In genomic region chr11:72856065-72856464, GRCh38 we compare ENCODE assay signal across 26 cellular contexts. TPM values are rescaled to one million over a fixed set of nuclear protein-coding genes. Genes with fewer than 3 reads are reported as not detected.
DNase-seq lines count a peak whose midpoint lies in the region; ATAC-seq and TF ChIP-seq lines count a peak whose summit lies in the region.
"Had no signal": no experiment of that assay in that cellular context is flagged by ENCODE, and none has a peak within 500 bp of the region (broad histone marks: within the 10 kb centered on the region; RNA-seq: fewer than 3 reads in every experiment).

No MANE protein-coding gene starts in this region.

- TF ChIP-seq CTCF in tibial artery (IDR thresholded peaks at IDR 0.05): no peak

- H3K36me3 ChIP-seq in tibial artery: no peaks in the 10 kb centered on the region
- H3K36me3 ChIP-seq: SJSA1 had no signal

- H3K27me3 Mint-ChIP-seq in activated naive CD4-positive, alpha-beta T cell treated with anti-CD3 and anti-CD28 coated beads, Interleukin-2, amount 50 U/mL, for 24 hours: no peaks in the 10 kb centered on the region
- H3K27me3 Mint-ChIP-seq: activated T-cell treated with anti-CD3 and anti-CD28 coated beads, Interleukin-2, amount 50 U/mL, for 24 hours; CD4-positive, alpha-beta T cell; progenitor cell of endocrine pancreas; T-helper 17 cell had no signal

- peak overlapping the region; percentile 33 to 64 for H3K27ac ChIP-seq in tibial artery
- H3K27ac ChIP-seq: foreskin keratinocyte, hepatocyte, lower lobe of right lung, SJSA1 had no signal

- H3K9me3 Mint-ChIP-seq in activated naive CD4-positive, alpha-beta T cell treated with anti-CD3 and anti-CD28 coated beads, Interleukin-2, amount 50 U/mL, for 24 hours: no peaks in the 10 kb centered on the region
- H3K9me3 Mint-ChIP-seq in activated naive CD4-positive, alpha-beta T cell treated with anti-CD3 and anti-CD28 coated beads, Interleukin-2, amount 50 U/mL, for 72 hours: no peaks in the 10 kb centered on the region
- H3K9me3 Mint-ChIP-seq: activated T-cell treated with anti-CD3 and anti-CD28 coated beads, Interleukin-2, amount 50 U/mL, for 24 hours; CD4-positive, alpha-beta T cell; immature natural killer cell had no signal

- H3K4me3 Mint-ChIP-seq in activated naive CD4-positive, alpha-beta T cell treated with anti-CD3 and anti-CD28 coated beads, Interleukin-2, amount 50 U/mL, for 24 hours: no peak overlapping the region
- H3K4me3 Mint-ChIP-seq: activated T-cell treated with anti-CD3 and anti-CD28 coated beads, Interleukin-2, amount 50 U/mL, for 24 hours; CD4-positive, alpha-beta T cell; immature natural killer cell; T-helper 17 cell had no signal

- no peaks in the 10 kb centered on the region for H3K27me3 ChIP-seq in tibial artery
- H3K27me3 ChIP-seq: foreskin keratinocyte, hepatocyte, SJSA1 had no signal

- H3K4me1 ChIP-seq in tibial artery: peaks cover 0 to 90% (median 19%) of the 10 kb centered on the region in 4 donors
- H3K4me1 ChIP-seq: foreskin keratinocyte, SJSA1 had no signal

- intact Hi-C loops in tibial artery (cut with DNase I; ENCODE audit: low total_unique reads): no loop called here

- H3K27ac Mint-ChIP-seq in activated naive CD4-positive, alpha-beta T cell treated with anti-CD3 and anti-CD28 coated beads, Interleukin-2, amount 50 U/mL, for 24 hours: peak overlapping the region; percentile 23
- H3K27ac Mint-ChIP-seq in activated naive CD4-positive, alpha-beta T cell treated with anti-CD3 and anti-CD28 coated beads, Interleukin-2, amount 50 U/mL, for 72 hours: no peak overlapping the region
- H3K27ac Mint-ChIP-seq: activated T-cell treated with anti-CD3 and anti-CD28 coated beads, Interleukin-2, amount 50 U/mL, for 24 hours; CD4-positive, alpha-beta T cell; immature natural killer cell; progenitor cell of endocrine pancreas; T-helper 17 cell had no signal

- no peak for DNase-seq in activated naive CD4-positive, alpha-beta T cell treated with anti-CD3 and anti-CD28 coated beads, Interleukin-2, amount 50 U/mL, for 72 hours (ENCODE audit: low spot score in 2 of 2)
- peak; percentile 36 to 73 for DNase-seq in dermis microvascular lymphatic vessel endothelial cell (ENCODE audit: low read depth in 2 of 2)
- DNase-seq in left kidney (ENCODE audit: low read depth, low spot score): peak; percentile 48
- peak in 1 of 2 donors; percentile 47 for DNase-seq in tibial artery
- no peak for DNase-seq in NCI-H2081 (lab: John Stamatoyannopoulos, UW)
- no peak for DNase-seq in superior temporal gyrus (ENCODE audit: extremely low spot score)
- DNase-seq in SKM-1 (lab: John Stamatoyannopoulos, UW; ENCODE audit: unreplicated experiment): no peak
- DNase-seq: activated CD4-positive, alpha-beta T cell treated with anti-CD3 and anti-CD28 coated beads for 48 hours; activated gamma-delta T cell treated with Interleukin-2 at 50 U/mL for 16 hours; activated T-cell treated with anti-CD3 and anti-CD28 coated beads, Interleukin-2, amount 50 U/mL, for 24 hours; amygdala; CD4-positive, alpha-beta T cell; central memory CD4-positive, alpha-beta T cell; erythroblast; foreskin keratinocyte; immature natural killer cell; IMR-90; lower lobe of right lung; NCI-H1092 treated with DMSO at 0.1 percent for 48 hours; NCI-H2029; NCI-H446 treated with DMSO at 0.1 percent for 48 hours; T-helper 17 cell had no signal

- peaks cover 7% of the 10 kb centered on the region for H3K4me1 Mint-ChIP-seq in activated naive CD4-positive, alpha-beta T cell treated with anti-CD3 and anti-CD28 coated beads, Interleukin-2, amount 50 U/mL, for 24 hours
- H3K4me1 Mint-ChIP-seq: immature natural killer cell had no signal

- H3K9me3 ChIP-seq in tibial artery: no peaks in the 10 kb centered on the region
- H3K9me3 ChIP-seq: lower lobe of right lung, SJSA1 had no signal

- no peak overlapping the region for H3K4me3 ChIP-seq in tibial artery
- H3K4me3 ChIP-seq: hepatocyte, lower lobe of right lung, SJSA1 had no signal

- no peak for ATAC-seq in activated naive CD4-positive, alpha-beta T cell treated with anti-CD3 and anti-CD28 coated beads, Interleukin-2, amount 50 U/mL, for 72 hours
- ATAC-seq: foreskin keratinocyte, lower lobe of right lung, T-helper 17 cell had no signal

- H3K36me3 Mint-ChIP-seq in activated naive CD4-positive, alpha-beta T cell treated with anti-CD3 and anti-CD28 coated beads, Interleukin-2, amount 50 U/mL, for 24 hours: peaks cover 5% of the 10 kb centered on the region
- H3K36me3 Mint-ChIP-seq in activated naive CD4-positive, alpha-beta T cell treated with anti-CD3 and anti-CD28 coated beads, Interleukin-2, amount 50 U/mL, for 72 hours: no peaks in the 10 kb centered on the region

RNA-seq across cellular contexts. Expression of gene ATG16L2, which starts 41.9 kb away (rescaled TPM):
- total RNA-seq in activated naive CD4-positive, alpha-beta T cell treated with anti-CD3 and anti-CD28 coated beads, Interleukin-2, amount 50 U/mL, for 72 hours: 100 to 1,000 TPM in 1 of 2 donors, 10 to 100 TPM in 1; 64.2 to 189 TPM
- 4.7 and 8.9 TPM in 2 replicates for total RNA-seq in dermis microvascular lymphatic vessel endothelial cell

Comparison
In these comparisons a context has a peak if more than half of its experiments do, and no peak if none do; other contexts are left out.
1. DNase-seq: peak in dermis microvascular lymphatic vessel endothelial cell (2 of 2) and left kidney (single experiment); none in activated naive CD4-positive, alpha-beta T cell treated with anti-CD3 and anti-CD28 coated beads, Interleukin-2, amount 50 U/mL, for 72 hours (0 of 2), NCI-H2081 (0 of 2), superior temporal gyrus (single experiment) and SKM-1 (single experiment).